ENCODE assay signal across 17 cellular contexts in genomic region chr17:54859187-54859586, GRCh38. TPM values are rescaled to one million over a fixed set of nuclear protein-coding genes. Genes with fewer than 3 reads are reported as not detected.
DNase-seq lines count a peak whose midpoint lies in the region; ATAC-seq, FAIRE-seq and TF ChIP-seq lines count a peak whose summit lies in the region.
"Had no signal": no experiment of that assay in that cellular context is flagged by ENCODE, and none has a peak within 500 bp of the region (broad histone marks: within the 10 kb centered on the region; RNA-seq: fewer than 3 reads in every experiment).

No MANE protein-coding gene starts in this region.

- DNase-seq in left lobe of liver (ENCODE audit: low spot score) (peak; percentile 64), right lobe of liver (peak in 1 of 3 donors; percentile 68), trophoblast cell (no peak), GM12892 (ENCODE audit: insufficient read length) (no peak), C1 segment of cervical spinal cord (lab: John Stamatoyannopoulos, UW) (no peak)
- DNase-seq in activated CD4-positive, alpha-beta T cell treated with anti-CD3 and anti-CD28 coated beads, Interleukin-2, amount 50 U/mL, for 1 hour, result no peak
- DNase-seq: Caco-2; CD4-positive, CD25-positive, alpha-beta regulatory T cell; CD8-positive, alpha-beta T cell; DMS153; DND-41; H9 had no signal

- no peak for FAIRE-seq in GM12892 (lab: Jason Lieb, UNC)
- FAIRE-seq: G401.6, GM18507 had no signal

- WGBS in right lobe of liver (ENCODE audit: insufficient coverage, low coverage, low lambda C conversion rate, missing lambda C conversion rate), result 25% methylated on average over 2 of the region's 2 CpGs
- WGBS in trophoblast cell (ENCODE audit: extremely low coverage, insufficient coverage, insufficient read length), result no CpG with 5 or more reads among the region's 2 CpGs

- H3K27me3 ChIP-seq in right lobe of liver, result no peaks in the 10 kb centered on the region
- no peaks in the 10 kb centered on the region for H3K27me3 ChIP-seq in trophoblast cell (ENCODE audit: insufficient read depth, low read length)

- no peak overlapping the region for H3K4me3 ChIP-seq in right lobe of liver
- no peak overlapping the region for H3K4me3 ChIP-seq in trophoblast cell (ENCODE audit: low read depth, low read length)
- H3K4me3 ChIP-seq: GM23338 had no signal

- H3K18ac ChIP-seq in trophoblast cell (ENCODE audit: low read length), result no peak overlapping the region

- H3K27ac ChIP-seq in right lobe of liver, result peak overlapping the region in 1 of 3 donors; percentile 30
- H3K27ac ChIP-seq in trophoblast cell (ENCODE audit: low read depth, low read length), result no peak overlapping the region
- H3K27ac ChIP-seq: C4-2B had no signal

- no peaks in the 10 kb centered on the region for H3K79me2 ChIP-seq in trophoblast cell (ENCODE audit: control insufficient read depth, insufficient read depth, low read length, poor library complexity)

- H3K9me3 ChIP-seq in right lobe of liver, result no peaks in the 10 kb centered on the region
- H3K9me3 ChIP-seq in trophoblast cell (ENCODE audit: insufficient read depth, low read depth, low read length), result no peaks in the 10 kb centered on the region

- no peak overlapping the region for H3K14ac ChIP-seq in trophoblast cell (ENCODE audit: low read length)

- H3K4me1 ChIP-seq in right lobe of liver (peaks cover 0 to 36% (median 14%) of the 10 kb centered on the region in 4 donors), trophoblast cell (ENCODE audit: control insufficient read depth in 1 of 2, insufficient read depth in 2 of 2, low read length in 2 of 2) (peaks cover 4 to 9% of the 10 kb centered on the region in 2 experiments)

- no peak overlapping the region for H2BK5ac ChIP-seq in trophoblast cell (ENCODE audit: low read depth, low read length, poor library complexity)

- H4K8ac ChIP-seq in trophoblast cell (ENCODE audit: low read depth, low read length), result no peak overlapping the region

- peak overlapping the region; percentile 59 for H2BK12ac ChIP-seq in trophoblast cell (ENCODE audit: low read length)

- no peaks in the 10 kb centered on the region for H3K79me1 ChIP-seq in trophoblast cell (ENCODE audit: low read length)

- TF ChIP-seq CTCF in right lobe of liver (IDR thresholded peaks at IDR 0.05), result no peak

- no peak overlapping the region for H2AK5ac ChIP-seq in trophoblast cell (ENCODE audit: low read length)

- no peak overlapping the region for H4K91ac ChIP-seq in trophoblast cell (ENCODE audit: low read depth, low read length)

- H4K12ac ChIP-seq in trophoblast cell (ENCODE audit: low read depth, low read length), result no peak overlapping the region

- H3K4me2 ChIP-seq in trophoblast cell (ENCODE audit: low read length), result no peak overlapping the region
- H3K4me2 ChIP-seq: GM23338 had no signal

- H3K36me3 ChIP-seq in right lobe of liver (no peaks in the 10 kb centered on the region), trophoblast cell (ENCODE audit: control insufficient read depth in 1 of 2, insufficient read depth in 2 of 2, low read length in 2 of 2) (no peaks in the 10 kb centered on the region)

- no peak overlapping the region for H3K23ac ChIP-seq in trophoblast cell (ENCODE audit: low read length)

- H3K9ac ChIP-seq in trophoblast cell (ENCODE audit: low read length), result no peak overlapping the region

- TF ChIP-seq POLR2A in right lobe of liver (IDR thresholded peaks at IDR 0.05) (no peak), GM12892 (IDR thresholded peaks at IDR 0.05; ENCODE audit: low read depth, low read length) (no peak)

- H2BK120ac ChIP-seq in trophoblast cell (ENCODE audit: insufficient read depth, low read length, poor library complexity), result no peak overlapping the region

- intact Hi-C loops in right lobe of liver (cut with DNase I), result no loop called here

- H2AFZ ChIP-seq in trophoblast cell (ENCODE audit: insufficient read depth, low read length, poor library complexity), result no peak overlapping the region
- H2AFZ ChIP-seq: GM23338 had no signal

- H3K4ac ChIP-seq in trophoblast cell (ENCODE audit: low read depth, low read length), result no peak overlapping the region

- ATAC-seq in left lobe of liver (peak; percentile 94), right lobe of liver (peak; percentile 88 to 98 (median 96))
- ATAC-seq: CD8-positive, alpha-beta T cell; GM23338; HCT116 had no signal

RNA-seq across cellular contexts. Expression of gene TOM1L1, which starts 41.5 kb away (rescaled TPM):
- 55.8 TPM for total RNA-seq in left lobe of liver
- 10 to 100 TPM; 36.5 to 74.5 (median 61.9) TPM for total RNA-seq in right lobe of liver
- polyA plus RNA-seq in trophoblast cell (2013), result 16.0 and 16.8 TPM in 2 replicates
- polyA plus RNA-seq in GM12892 (2012; ENCODE audit: missing spikeins), result 6.9 TPM
- total RNA-seq: CD4-positive, CD25-positive, alpha-beta regulatory T cell; CD8-positive, alpha-beta T cell had no signal
- polyA plus RNA-seq: CD4-positive, CD25-positive, alpha-beta regulatory T cell had no signal
